ENCODE assay signal across 10 cellular contexts in the genomic region with DNA sequence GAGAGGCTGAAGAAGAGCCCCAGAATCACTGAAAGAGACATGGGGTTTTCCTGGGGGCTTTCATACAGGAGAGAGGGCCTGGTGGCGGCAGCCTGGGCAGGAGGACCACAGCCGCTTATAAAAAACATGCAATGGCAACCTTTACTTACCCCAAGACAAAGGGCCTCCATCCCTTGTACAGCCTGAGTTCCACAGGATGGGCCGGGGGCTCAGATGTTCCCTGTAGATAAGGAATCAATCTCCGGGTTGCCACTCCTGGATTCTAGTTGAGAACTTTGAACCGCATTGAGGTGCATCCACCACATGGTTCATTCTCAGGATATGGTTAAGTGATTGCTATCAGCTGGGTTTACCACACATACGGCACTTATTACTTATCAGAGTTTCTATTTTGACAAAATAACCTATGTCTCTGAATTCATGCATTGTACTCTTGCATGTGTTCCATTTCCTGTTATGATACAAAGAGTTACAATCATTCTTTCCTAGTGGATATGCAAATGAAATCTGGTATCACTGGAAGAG.
DNase-seq lines count a peak whose midpoint lies in the region; ATAC-seq and TF ChIP-seq lines count a peak whose summit lies in the region.
"Had no signal": no experiment of that assay in that cellular context is flagged by ENCODE, and none has a peak within 500 bp of the region (broad histone marks: within the 10 kb centered on the region; RNA-seq: fewer than 3 reads in every experiment).

No MANE protein-coding gene starts in this region.

- H3K27ac ChIP-seq in endodermal cell (ENCODE audit: low read depth, low read length) (no peak overlapping the region), upper lobe of left lung (no peak overlapping the region)
- H3K27ac ChIP-seq: vagina had no signal

- TF ChIP-seq CTCF in endodermal cell (conservative IDR thresholded peaks at IDR 0.05) (no peak), upper lobe of left lung (IDR thresholded peaks at IDR 0.05) (no peak)

- no peaks in the 10 kb centered on the region for H3K9me3 ChIP-seq in endodermal cell (ENCODE audit: control insufficient read depth, low read length)
- H3K9me3 ChIP-seq in upper lobe of left lung = no peaks in the 10 kb centered on the region
- H3K9me3 ChIP-seq: vagina had no signal

- peaks cover 4% of the 10 kb centered on the region for H3K9me3 Mint-ChIP-seq in activated naive CD8-positive, alpha-beta T cell treated with anti-CD3 and anti-CD28 coated beads for 36 hours
- no peaks in the 10 kb centered on the region for H3K9me3 Mint-ChIP-seq in endodermal cell

- no peaks in the 10 kb centered on the region for H3K4me1 ChIP-seq in endodermal cell (ENCODE audit: control insufficient read depth, insufficient read depth, low read length)
- no peaks in the 10 kb centered on the region for H3K4me1 ChIP-seq in upper lobe of left lung
- H3K4me1 ChIP-seq: vagina had no signal

- no peaks in the 10 kb centered on the region for H3K36me3 ChIP-seq in endodermal cell (ENCODE audit: control insufficient read depth, insufficient read depth, low read length)
- no peaks in the 10 kb centered on the region for H3K36me3 ChIP-seq in upper lobe of left lung
- H3K36me3 ChIP-seq: vagina had no signal

- peak; percentile 2 for DNase-seq in activated naive CD8-positive, alpha-beta T cell treated with anti-CD3 and anti-CD28 coated beads for 36 hours
- DNase-seq in effector CD4-positive, alpha-beta T cell = no peak
- DNase-seq in endodermal cell = no peak
- DNase-seq in upper lobe of left lung = no peak
- no peak for DNase-seq in DMS79 (lab: John Stamatoyannopoulos, UW)
- DNase-seq: NCI-H2081 treated with DMSO at 0.1 percent for 48 hours had no signal

- H3K27ac Mint-ChIP-seq in activated naive CD8-positive, alpha-beta T cell treated with anti-CD3 and anti-CD28 coated beads for 36 hours = no peak overlapping the region
- no peak overlapping the region for H3K27ac Mint-ChIP-seq in endodermal cell

- H3K4me3 Mint-ChIP-seq in activated naive CD8-positive, alpha-beta T cell treated with anti-CD3 and anti-CD28 coated beads for 36 hours = no peak overlapping the region
- H3K4me3 Mint-ChIP-seq in endodermal cell = no peak overlapping the region

- TF ChIP-seq POLR2A in GM18505 (IDR thresholded peaks at IDR 0.05; ENCODE audit: borderline replicate concordance, extremely low read depth, insufficient read depth, insufficient read length) (no peak), upper lobe of left lung (IDR thresholded peaks at IDR 0.05) (no peak)

- ATAC-seq in GM18505 (IDR thresholded peaks at IDR 0.05; ENCODE audit: unreplicated experiment) (peak; percentile 98), GM19468 (IDR thresholded peaks at IDR 0.05; ENCODE audit: extremely low read depth, unreplicated experiment) (peak; percentile 82), HG03066 (IDR thresholded peaks at IDR 0.05; ENCODE audit: low read depth, unreplicated experiment) (peak; percentile 71), upper lobe of left lung (ENCODE audit: low FRiP score in 2 of 2) (no peak)

- peaks cover 14% of the 10 kb centered on the region for H3K4me1 Mint-ChIP-seq in activated naive CD8-positive, alpha-beta T cell treated with anti-CD3 and anti-CD28 coated beads for 36 hours
- no peaks in the 10 kb centered on the region for H3K4me1 Mint-ChIP-seq in endodermal cell

- 82 to 100% methylated on average over 3 to 6 of the region's 6 CpGs for WGBS in endodermal cell (ENCODE audit: insufficient coverage in 1 of 2, insufficient read length in 1 of 2), 2 experiments
- WGBS in upper lobe of left lung, 2 donors = 30 to 43% methylated on average over 6 of the region's 6 CpGs

- H3K36me3 Mint-ChIP-seq in activated naive CD8-positive, alpha-beta T cell treated with anti-CD3 and anti-CD28 coated beads for 36 hours = no peaks in the 10 kb centered on the region
- H3K36me3 Mint-ChIP-seq in endodermal cell (ENCODE audit: low read depth) = no peaks in the 10 kb centered on the region

- no peaks in the 10 kb centered on the region for H3K27me3 ChIP-seq in endodermal cell (ENCODE audit: control insufficient read depth, insufficient read depth, low read length, poor library complexity, severe bottlenecking)
- no peaks in the 10 kb centered on the region for H3K27me3 ChIP-seq in upper lobe of left lung
- H3K27me3 ChIP-seq: vagina had no signal

- no peak for TF ChIP-seq EP300 in upper lobe of left lung (IDR thresholded peaks at IDR 0.05)

- H3K4me3 ChIP-seq in endodermal cell (ENCODE audit: low read length) (no peak overlapping the region), upper lobe of left lung (no peak overlapping the region)
- H3K4me3 ChIP-seq: vagina had no signal

- no peak overlapping the region for H3K9ac ChIP-seq in endodermal cell (ENCODE audit: extremely low read depth, low read length, poor library complexity, severe bottlenecking)

- peaks cover 4% of the 10 kb centered on the region for H3K27me3 Mint-ChIP-seq in activated naive CD8-positive, alpha-beta T cell treated with anti-CD3 and anti-CD28 coated beads for 36 hours
- H3K27me3 Mint-ChIP-seq in endodermal cell (ENCODE audit: insufficient read depth) = no peaks in the 10 kb centered on the region

Comparison
In these comparisons a context has a peak if more than half of its experiments do, and no peak if none do; other contexts are left out.
1. ATAC-seq: peak in GM18505 (single experiment), GM19468 (single experiment) and HG03066 (single experiment); none in upper lobe of left lung (0 of 2).